Comparison of ENCODE assay signal across 28 cellular contexts in genomic region chr3:60641354-60641753, GRCh38.
"Had no signal": no experiment of that assay in that cellular context is flagged by ENCODE, and none has a peak within 500 bp of the region (broad histone marks: within the 10 kb centered on the region; RNA-seq: fewer than 3 reads in every experiment).

No MANE protein-coding gene starts in this region.

- FAIRE-seq: endometrium, keratinocyte had no signal

- DNase-seq: colonic mucosa; cortex of kidney; effector CD8-positive, alpha-beta T cell; effector memory CD8-positive, alpha-beta T cell; endodermal cell; erythroblast; esophagus squamous epithelium; foreskin fibroblast; foreskin melanocyte; gastrocnemius medialis; glutamatergic neuron; head of caudate nucleus; hypothalamus; immature natural killer cell; left cardiac atrium; left lung; left ventricle myocardium superior; lower lobe of right lung; mesenchymal stem cell; mucosa of descending colon; naive B cell had no signal

- H3K27me3 ChIP-seq: colonic mucosa, esophagus squamous epithelium, gastrocnemius medialis, hepatocyte, left lung had no signal

- H3K27me3 Mint-ChIP-seq: dendritic cell treated with granulocyte-macrophage colony-stimulating factor and Interleukin-4, amounts not matched to agents 40 ng/mL and 50 ng/mL, for 4 days; naive B cell had no signal

- H3K4me3 ChIP-seq: colonic mucosa, esophagus squamous epithelium, gastrocnemius medialis, hepatocyte, left lung, lower lobe of right lung, mucosa of descending colon had no signal

- H3K79me2 ChIP-seq: hepatocyte had no signal

- H3K36me3 ChIP-seq: colonic mucosa, esophagus squamous epithelium, gastrocnemius medialis, left lung, lower lobe of right lung had no signal

- H3K9me3 ChIP-seq: colonic mucosa, esophagus squamous epithelium, gastrocnemius medialis, left lung, lower lobe of right lung, mucosa of descending colon had no signal

- H2AFZ ChIP-seq: hepatocyte had no signal

- H3K27ac ChIP-seq: colonic mucosa, epithelial cell of prostate, esophagus squamous epithelium, gastrocnemius medialis, hepatocyte, left lung, lower lobe of right lung had no signal

- ATAC-seq: effector memory CD8-positive, alpha-beta T cell; esophagus mucosa; gastrocnemius medialis; left cardiac atrium; left lung; left ventricle myocardium superior; lower lobe of right lung; mucosa of descending colon had no signal

- H3K4me1 Mint-ChIP-seq: immature natural killer cell, naive B cell had no signal

- H3K9me3 Mint-ChIP-seq: endodermal cell, immature natural killer cell, mesothelial cell of epicardium had no signal

- H3K4me2 ChIP-seq: hepatocyte had no signal

- H3K36me3 Mint-ChIP-seq: immature natural killer cell, mesothelial cell of epicardium, naive B cell had no signal

- H3K4me1 ChIP-seq: colonic mucosa, esophagus squamous epithelium, left lung, lower lobe of right lung had no signal

- H3K4me3 Mint-ChIP-seq: dendritic cell treated with granulocyte-macrophage colony-stimulating factor and Interleukin-4, amounts not matched to agents 40 ng/mL and 50 ng/mL, for 4 days; effector memory CD8-positive, alpha-beta T cell; endodermal cell; immature natural killer cell; mesothelial cell of epicardium; naive B cell had no signal

- H3K27ac Mint-ChIP-seq: dendritic cell treated with granulocyte-macrophage colony-stimulating factor and Interleukin-4, amounts not matched to agents 40 ng/mL and 50 ng/mL, for 4 days; effector memory CD8-positive, alpha-beta T cell; endodermal cell; immature natural killer cell; mesothelial cell of epicardium had no signal
